In genomic region chr3:187296058-187296457, GRCh38 we compare ENCODE assay signal across 2 cellular contexts.
TF ChIP-seq lines count a peak whose summit lies in the region.

No MANE protein-coding gene starts in this region.

TF ChIP-seq in IMR-90, 13 proteins besides CTCF, POLR2A, EP300 and RAD21:
- TF ChIP-seq USF2 (IDR thresholded peaks at IDR 0.05; ENCODE audit: low read depth, low read length) (peak; percentile 24; the same call in 1 of the 2 replicates), RCOR1 (IDR thresholded peaks at IDR 0.05; ENCODE audit: insufficient replicate concordance, low read length) (no peak)
TF ChIP-seq in IMR-90: peak in this region for 1.

TF ChIP-seq in K562, 482 proteins besides CTCF, POLR2A, EP300 and RAD21:
- TF ChIP-seq TRIM24 (IDR thresholded peaks at IDR 0.05) (no peak), TFE3 (CRISPR knock-in tag; IDR thresholded peaks at IDR 0.05) (peak; percentile 94), MLLT1 (IDR thresholded peaks at IDR 0.05) (no peak), RAD51 (IDR thresholded peaks at IDR 0.05; ENCODE audit: borderline replicate concordance, low read depth) (peak; percentile 83), USF2 (CRISPR knock-in tag; IDR thresholded peaks at IDR 0.05) (peak; percentile 60), CBFA2T2 (conservative IDR thresholded peaks at IDR 0.05) (peak; percentile 36), ZNF217 (CRISPR knock-in tag; IDR thresholded peaks at IDR 0.05) (no peak), ATF1 (CRISPR knock-in tag; IDR thresholded peaks at IDR 0.05) (no peak), ATF1 (tag; IDR thresholded peaks at IDR 0.05) (no peak), ZNF140 (CRISPR knock-in tag; IDR thresholded peaks at IDR 0.05) (no peak), TOE1 (IDR thresholded peaks at IDR 0.05; ENCODE audit: borderline replicate concordance) (peak; percentile 60; the same call in 1 of the 2 replicates), TOE1 (CRISPR knock-in tag; IDR thresholded peaks at IDR 0.05; ENCODE audit: borderline replicate concordance, low read depth) (no peak), XRCC4 (IDR thresholded peaks at IDR 0.05; ENCODE audit: extremely low read depth, insufficient read depth, insufficient read length) (no peak)
TF ChIP-seq in K562: peak in this region for 5.
